In the genomic region with DNA sequence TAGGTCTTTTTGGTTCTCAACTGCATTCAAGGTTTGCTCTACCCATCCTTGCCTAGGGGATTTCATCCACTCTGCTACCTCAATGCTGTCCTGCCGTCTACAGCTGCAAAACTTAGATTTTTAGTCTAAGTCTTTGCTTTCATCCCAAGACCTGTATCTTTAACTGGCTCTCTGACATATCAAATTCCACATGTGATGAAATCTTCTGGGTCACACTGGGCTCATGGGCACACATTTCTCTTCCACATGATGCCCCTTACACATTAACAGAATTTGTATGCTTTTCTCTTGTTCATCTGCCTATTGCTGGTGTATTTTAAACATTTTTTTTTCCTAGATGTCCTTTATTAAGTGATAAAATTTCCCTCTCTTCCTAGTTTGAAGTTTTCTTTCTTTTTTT, we compare ENCODE assay signal across 2 cellular contexts.
TF ChIP-seq lines count a peak whose summit lies in the region.

No MANE protein-coding gene starts in this region.

TF ChIP-seq in liver, 16 proteins besides CTCF, POLR2A, EP300 and RAD21:
- TF ChIP-seq HNF4G (IDR thresholded peaks at IDR 0.05) (no peak), HNF4A (conservative IDR thresholded peaks at IDR 0.05) (peak; percentile 66 to 67), FOXA1 (IDR thresholded peaks at IDR 0.05) (no peak), SP1 (IDR thresholded peaks at IDR 0.05) (peak; percentile 57), RXRA (IDR thresholded peaks at IDR 0.05) (peak; percentile 56 to 68), JUND (IDR thresholded peaks at IDR 0.05) (no peak), NR2F2 (IDR thresholded peaks at IDR 0.05) (no peak), TAF1 (conservative IDR thresholded peaks at IDR 0.05) (no peak), GABPA (IDR thresholded peaks at IDR 0.05 in 1 of 2, conservative IDR thresholded peaks at IDR 0.05 in 1 of 2) (no peak), EGR1 (IDR thresholded peaks at IDR 0.05; ENCODE audit: low read depth in 2 of 2) (no peak), YY1 (IDR thresholded peaks at IDR 0.05) (no peak), FOXA2 (IDR thresholded peaks at IDR 0.05) (no peak)
- TF ChIP-seq, protein P1, sequence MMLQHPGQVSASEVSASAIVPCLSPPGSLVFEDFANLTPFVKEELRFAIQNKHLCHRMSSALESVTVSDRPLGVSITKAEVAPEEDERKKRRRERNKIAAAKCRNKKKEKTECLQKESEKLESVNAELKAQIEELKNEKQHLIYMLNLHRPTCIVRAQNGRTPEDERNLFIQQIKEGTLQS (IDR thresholded peaks at IDR 0.05): no peak
- TF ChIP-seq, protein P2, sequence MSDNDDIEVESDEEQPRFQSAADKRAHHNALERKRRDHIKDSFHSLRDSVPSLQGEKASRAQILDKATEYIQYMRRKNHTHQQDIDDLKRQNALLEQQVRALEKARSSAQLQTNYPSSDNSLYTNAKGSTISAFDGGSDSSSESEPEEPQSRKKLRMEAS (IDR thresholded peaks at IDR 0.05): peak; percentile 73
- TF ChIP-seq, protein P3, sequence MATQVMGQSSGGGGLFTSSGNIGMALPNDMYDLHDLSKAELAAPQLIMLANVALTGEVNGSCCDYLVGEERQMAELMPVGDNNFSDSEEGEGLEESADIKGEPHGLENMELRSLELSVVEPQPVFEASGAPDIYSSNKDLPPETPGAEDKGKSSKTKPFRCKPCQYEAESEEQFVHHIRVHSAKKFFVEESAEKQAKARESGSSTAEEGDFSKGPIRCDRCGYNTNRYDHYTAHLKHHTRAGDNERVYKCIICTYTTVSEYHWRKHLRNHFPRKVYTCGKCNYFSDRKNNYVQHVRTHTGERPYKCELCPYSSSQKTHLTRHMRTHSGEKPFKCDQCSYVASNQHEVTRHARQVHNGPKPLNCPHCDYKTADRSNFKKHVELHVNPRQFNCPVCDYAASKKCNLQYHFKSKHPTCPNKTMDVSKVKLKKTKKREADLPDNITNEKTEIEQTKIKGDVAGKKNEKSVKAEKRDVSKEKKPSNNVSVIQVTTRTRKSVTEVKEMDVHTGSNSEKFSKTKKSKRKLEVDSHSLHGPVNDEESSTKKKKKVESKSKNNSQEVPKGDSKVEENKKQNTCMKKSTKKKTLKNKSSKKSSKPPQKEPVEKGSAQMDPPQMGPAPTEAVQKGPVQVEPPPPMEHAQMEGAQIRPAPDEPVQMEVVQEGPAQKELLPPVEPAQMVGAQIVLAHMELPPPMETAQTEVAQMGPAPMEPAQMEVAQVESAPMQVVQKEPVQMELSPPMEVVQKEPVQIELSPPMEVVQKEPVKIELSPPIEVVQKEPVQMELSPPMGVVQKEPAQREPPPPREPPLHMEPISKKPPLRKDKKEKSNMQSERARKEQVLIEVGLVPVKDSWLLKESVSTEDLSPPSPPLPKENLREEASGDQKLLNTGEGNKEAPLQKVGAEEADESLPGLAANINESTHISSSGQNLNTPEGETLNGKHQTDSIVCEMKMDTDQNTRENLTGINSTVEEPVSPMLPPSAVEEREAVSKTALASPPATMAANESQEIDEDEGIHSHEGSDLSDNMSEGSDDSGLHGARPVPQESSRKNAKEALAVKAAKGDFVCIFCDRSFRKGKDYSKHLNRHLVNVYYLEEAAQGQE (IDR thresholded peaks at IDR 0.05): no peak
- TF ChIP-seq, protein P4, sequence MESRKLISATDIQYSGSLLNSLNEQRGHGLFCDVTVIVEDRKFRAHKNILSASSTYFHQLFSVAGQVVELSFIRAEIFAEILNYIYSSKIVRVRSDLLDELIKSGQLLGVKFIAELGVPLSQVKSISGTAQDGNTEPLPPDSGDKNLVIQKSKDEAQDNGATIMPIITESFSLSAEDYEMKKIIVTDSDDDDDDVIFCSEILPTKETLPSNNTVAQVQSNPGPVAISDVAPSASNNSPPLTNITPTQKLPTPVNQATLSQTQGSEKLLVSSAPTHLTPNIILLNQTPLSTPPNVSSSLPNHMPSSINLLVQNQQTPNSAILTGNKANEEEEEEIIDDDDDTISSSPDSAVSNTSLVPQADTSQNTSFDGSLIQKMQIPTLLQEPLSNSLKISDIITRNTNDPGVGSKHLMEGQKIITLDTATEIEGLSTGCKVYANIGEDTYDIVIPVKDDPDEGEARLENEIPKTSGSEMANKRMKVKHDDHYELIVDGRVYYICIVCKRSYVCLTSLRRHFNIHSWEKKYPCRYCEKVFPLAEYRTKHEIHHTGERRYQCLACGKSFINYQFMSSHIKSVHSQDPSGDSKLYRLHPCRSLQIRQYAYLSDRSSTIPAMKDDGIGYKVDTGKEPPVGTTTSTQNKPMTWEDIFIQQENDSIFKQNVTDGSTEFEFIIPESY (IDR thresholded peaks at IDR 0.05): no peak
TF ChIP-seq in liver: peak in this region for 4.

TF ChIP-seq in HepG2, 621 proteins besides CTCF, POLR2A, EP300 and RAD21:
- TF ChIP-seq ZNF331 (CRISPR knock-in tag; IDR thresholded peaks at IDR 0.05): no peak
- no peak for TF ChIP-seq KLF16 (CRISPR knock-in tag; IDR thresholded peaks at IDR 0.05)
- TF ChIP-seq ZNF333 (CRISPR knock-in tag; IDR thresholded peaks at IDR 0.05; ENCODE audit: borderline replicate concordance): no peak
- TF ChIP-seq FOXJ3 (CRISPR knock-in tag; IDR thresholded peaks at IDR 0.05; ENCODE audit: borderline replicate concordance): no peak
- no peak for TF ChIP-seq AKAP8 (CRISPR knock-in tag; IDR thresholded peaks at IDR 0.05)
- TF ChIP-seq, protein P5, sequence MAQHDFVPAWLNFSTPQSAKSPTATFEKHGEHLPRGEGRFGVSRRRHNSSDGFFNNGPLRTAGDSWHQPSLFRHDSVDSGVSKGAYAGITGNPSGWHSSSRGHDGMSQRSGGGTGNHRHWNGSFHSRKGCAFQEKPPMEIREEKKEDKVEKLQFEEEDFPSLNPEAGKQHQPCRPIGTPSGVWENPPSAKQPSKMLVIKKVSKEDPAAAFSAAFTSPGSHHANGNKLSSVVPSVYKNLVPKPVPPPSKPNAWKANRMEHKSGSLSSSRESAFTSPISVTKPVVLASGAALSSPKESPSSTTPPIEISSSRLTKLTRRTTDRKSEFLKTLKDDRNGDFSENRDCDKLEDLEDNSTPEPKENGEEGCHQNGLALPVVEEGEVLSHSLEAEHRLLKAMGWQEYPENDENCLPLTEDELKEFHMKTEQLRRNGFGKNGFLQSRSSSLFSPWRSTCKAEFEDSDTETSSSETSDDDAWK (CRISPR knock-in tag; IDR thresholded peaks at IDR 0.05): no peak
- TF ChIP-seq PPARG (CRISPR knock-in tag; conservative IDR thresholded peaks at IDR 0.05): no peak
- no peak for TF ChIP-seq CENPT (CRISPR knock-in tag; IDR thresholded peaks at IDR 0.05; ENCODE audit: low read depth)
